In genomic region chr16:29137436-29137835, GRCh38 we compare ENCODE assay signal across 7 cellular contexts.
DNase-seq lines count a peak whose midpoint lies in the region; ATAC-seq, FAIRE-seq and TF ChIP-seq lines count a peak whose summit lies in the region.
"Not testable (repeated sequence)": the region's sequence is repeated elsewhere in the genome, so short reads cannot be mapped to it uniquely, and the experiment has no call there.

No MANE protein-coding gene starts in this region.

- not testable (repeated sequence) for H3K27me3 Mint-ChIP-seq in CD4-positive, CD25-positive, alpha-beta regulatory T cell; activated CD4-positive, alpha-beta T cell treated with anti-CD3 and anti-CD28 coated beads, Interleukin-2, amount 10 ng/mL, durations not matched to agents 7 days and 5 days; neural crest cell (ENCODE audit: low read depth)

- not testable (repeated sequence) for ATAC-seq in CD4-positive, CD25-positive, alpha-beta regulatory T cell (ENCODE audit: low read depth in 2 of 2)

- WGBS in spleen, 5 donors: 88 to 97% (median 91%) methylated on average over 7 of the region's 7 CpGs

- FAIRE-seq in bronchial epithelial cell (lab: Jason Lieb, UNC): peak; percentile 84
- FAIRE-seq in kidney (lab: Jason Lieb, UNC): not testable (repeated sequence)

- not testable (repeated sequence) for H3K9ac ChIP-seq in kidney (ENCODE audit: low read length in 2 of 2)

- not testable (repeated sequence) for TF ChIP-seq CTCF in bronchial epithelial cell (IDR thresholded peaks at IDR 0.05; ENCODE audit: insufficient read depth, low read length, severe bottlenecking); kidney (IDR thresholded peaks at IDR 0.05; ENCODE audit: borderline replicate concordance, extremely low read depth, insufficient read depth); neural crest cell (conservative IDR thresholded peaks at IDR 0.05); spleen (IDR thresholded peaks at IDR 0.05 in 8 of 11, conservative IDR thresholded peaks at IDR 0.05 in 3 of 11)

- not testable (repeated sequence) for H3K9me3 Mint-ChIP-seq in CD4-positive, CD25-positive, alpha-beta regulatory T cell; activated CD4-positive, alpha-beta T cell treated with anti-CD3 and anti-CD28 coated beads, Interleukin-2, amount 10 ng/mL, durations not matched to agents 7 days and 5 days; neural crest cell

- POLR2A ChIA-PET in activated CD4-positive, alpha-beta T cell treated with anti-CD3 and anti-CD28 coated beads, Interleukin-2, amount 10 ng/mL, durations not matched to agents 7 days and 5 days (lab: Charles Lee): not testable (repeated sequence)

- peaks cover 17% of the 10 kb centered on the region for H3K36me3 Mint-ChIP-seq in CD4-positive, CD25-positive, alpha-beta regulatory T cell
- H3K36me3 Mint-ChIP-seq in activated CD4-positive, alpha-beta T cell treated with anti-CD3 and anti-CD28 coated beads, Interleukin-2, amount 10 ng/mL, durations not matched to agents 7 days and 5 days (ENCODE audit: low read depth); neural crest cell (ENCODE audit: low read depth): not testable (repeated sequence)

- intact Hi-C loops in kidney (cut with DNase I); spleen (cut with DNase I; ENCODE audit: low total_unique reads): not testable (repeated sequence)

- not testable (repeated sequence) for H3K36me3 ChIP-seq in CD4-positive, CD25-positive, alpha-beta regulatory T cell (ENCODE audit: control insufficient read depth, insufficient read depth, low read length); bronchial epithelial cell (ENCODE audit: control insufficient read depth, insufficient read depth, low read length); kidney (ENCODE audit: control insufficient read depth in 1 of 2, insufficient read depth in 2 of 2, low read length in 2 of 2); spleen

- peak overlapping the region; percentile 71 for H3K27ac ChIP-seq in CD4-positive, CD25-positive, alpha-beta regulatory T cell (ENCODE audit: insufficient read depth, low read length, poor library complexity, severe bottlenecking)
- H3K27ac ChIP-seq in kidney (ENCODE audit: low read depth in 2 of 2, low read length in 2 of 2); spleen: not testable (repeated sequence)

- peaks cover 31% of the 10 kb centered on the region for H3K4me1 ChIP-seq in CD4-positive, CD25-positive, alpha-beta regulatory T cell (ENCODE audit: control insufficient read depth, insufficient read depth, low read length, poor library complexity, severe bottlenecking)
- H3K4me1 ChIP-seq in kidney (ENCODE audit: control insufficient read depth in 1 of 2, insufficient read depth in 1 of 2, low read depth in 1 of 2, low read length in 2 of 2); spleen: not testable (repeated sequence)

- H3K4me3 ChIP-seq in CD4-positive, CD25-positive, alpha-beta regulatory T cell (ENCODE audit: low read depth, low read length); bronchial epithelial cell (ENCODE audit: low read depth, low read length); kidney (ENCODE audit: low read length in 2 of 2); spleen: not testable (repeated sequence)

- not testable (repeated sequence) for TF ChIP-seq POLR2A in spleen (IDR thresholded peaks at IDR 0.05)

- peak overlapping the region in 3 of 4 donors; percentile 69 to 81 (median 79) for H3K4me3 Mint-ChIP-seq in CD4-positive, CD25-positive, alpha-beta regulatory T cell
- not testable (repeated sequence) for H3K4me3 Mint-ChIP-seq in activated CD4-positive, alpha-beta T cell treated with anti-CD3 and anti-CD28 coated beads, Interleukin-2, amount 10 ng/mL, durations not matched to agents 7 days and 5 days; neural crest cell

- H3K4me1 Mint-ChIP-seq in CD4-positive, CD25-positive, alpha-beta regulatory T cell: peaks cover 7 to 44% (median 16%) of the 10 kb centered on the region in 4 donors
- H3K4me1 Mint-ChIP-seq in activated CD4-positive, alpha-beta T cell treated with anti-CD3 and anti-CD28 coated beads, Interleukin-2, amount 10 ng/mL, durations not matched to agents 7 days and 5 days: peaks cover 15% of the 10 kb centered on the region
- not testable (repeated sequence) for H3K4me1 Mint-ChIP-seq in neural crest cell

- H3K9me3 ChIP-seq in CD4-positive, CD25-positive, alpha-beta regulatory T cell (ENCODE audit: control insufficient read depth in 2 of 2, low read length in 2 of 2); kidney (ENCODE audit: control insufficient read depth in 1 of 2, low read length in 2 of 2); spleen: not testable (repeated sequence)

- DNase-seq in CD4-positive, CD25-positive, alpha-beta regulatory T cell; activated CD4-positive, alpha-beta T cell treated with anti-CD3 and anti-CD28 coated beads, Interleukin-2, amount 10 ng/mL, durations not matched to agents 7 days and 5 days; bronchial epithelial cell (ENCODE audit: low read depth); neural crest cell (ENCODE audit: low read depth, low spot score): not testable (repeated sequence)
- DNase-seq in SK-N-DZ (ENCODE audit: low spot score) (peak; percentile 62), kidney (peak; percentile 30), spleen (peak; percentile 41)

- CTCF ChIA-PET in activated CD4-positive, alpha-beta T cell treated with anti-CD3 and anti-CD28 coated beads, Interleukin-2, amount 10 ng/mL, durations not matched to agents 7 days and 5 days (lab: Charles Lee): not testable (repeated sequence)

- H3K27ac Mint-ChIP-seq in CD4-positive, CD25-positive, alpha-beta regulatory T cell: peak overlapping the region; percentile 96 to 99 (median 99)
- H3K27ac Mint-ChIP-seq in activated CD4-positive, alpha-beta T cell treated with anti-CD3 and anti-CD28 coated beads, Interleukin-2, amount 10 ng/mL, durations not matched to agents 7 days and 5 days: peak overlapping the region; percentile 84
- H3K27ac Mint-ChIP-seq in neural crest cell (ENCODE audit: unreplicated experiment): peak overlapping the region; percentile 50

- H3K27me3 ChIP-seq in CD4-positive, CD25-positive, alpha-beta regulatory T cell (ENCODE audit: control insufficient read depth, insufficient read depth, low read length); bronchial epithelial cell (ENCODE audit: control insufficient read depth, insufficient read depth, low read length); spleen (replicated peaks in 1 of 7): not testable (repeated sequence)
